8 cellular contexts compared by ENCODE assay signal in the genomic region with DNA sequence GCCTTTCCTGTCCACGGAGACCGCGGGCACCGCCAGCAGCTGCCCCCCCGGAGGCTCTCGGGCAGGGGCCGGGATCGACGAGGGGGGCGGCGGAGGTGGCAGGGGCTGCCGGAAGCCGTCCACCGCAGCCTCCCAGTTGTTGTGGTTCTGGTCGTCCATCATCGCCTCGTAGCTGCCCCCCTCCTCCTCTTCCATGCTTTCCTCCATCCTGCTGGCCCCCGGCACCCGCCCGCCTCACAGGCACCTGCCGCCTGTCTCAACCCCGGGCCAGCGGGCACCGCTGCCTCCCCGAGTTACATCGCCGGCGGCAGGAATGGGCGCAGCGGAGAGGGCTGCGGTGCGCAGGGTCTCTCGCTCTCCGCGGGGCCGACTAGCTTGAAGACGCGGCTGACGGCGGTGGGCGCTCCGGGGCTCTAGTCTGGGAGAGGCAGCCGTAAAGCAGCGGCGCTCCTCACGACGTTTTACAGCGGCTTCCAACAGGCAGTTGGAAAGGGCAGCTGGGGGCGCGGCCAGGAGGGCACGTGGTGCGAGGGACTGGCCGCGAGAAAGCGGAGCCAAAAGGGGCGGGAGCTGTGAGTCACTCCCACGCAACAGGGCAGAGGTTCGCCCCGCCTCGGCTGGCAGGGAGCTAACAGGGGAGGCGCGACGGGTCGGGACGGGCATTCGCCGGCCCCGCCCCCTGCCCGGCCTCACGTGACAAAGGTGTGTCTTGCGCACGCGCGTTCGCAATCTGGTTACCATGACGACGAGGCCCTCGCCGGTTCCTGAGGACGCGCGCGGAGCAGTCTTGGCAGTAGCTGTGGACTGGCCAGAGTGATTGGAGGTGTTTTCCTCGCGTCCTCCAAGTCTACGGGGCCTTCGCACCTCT. TPM values are rescaled to one million over a fixed set of nuclear protein-coding genes. Genes with fewer than 3 reads are reported as not detected.
A peak's percentile ranks its signal among the peaks of the same experiment; 100 is the strongest.
DNase-seq lines count a peak whose midpoint lies in the region; ATAC-seq, FAIRE-seq and TF ChIP-seq lines count a peak whose summit lies in the region.

A gene (minus strand): TSS at position 415 of the 868 bp plus-strand sequence. CDS start 208 bp downstream, at position 207.

- peaks cover 0 to 2% of the 10 kb centered on the region in 2 donors for H3K36me3 Mint-ChIP-seq in activated T-cell treated with anti-CD3 and anti-CD28 coated beads, Interleukin-2, amount 50 U/mL, for 72 hours (ENCODE audit: insufficient read depth in 2 of 2)

- intact Hi-C loops in esophagus squamous epithelium (cut with DNase I), result no loop called here

- peaks cover 6% of the 10 kb centered on the region for H3K27me3 Mint-ChIP-seq in activated T-cell treated with anti-CD3 and anti-CD28 coated beads, Interleukin-2, amount 50 U/mL, for 72 hours (ENCODE audit: low read depth)

- H3K27me3 ChIP-seq in esophagus squamous epithelium, result no peaks in the 10 kb centered on the region

- peak; percentile 92 for DNase-seq in DMS79 (lab: John Stamatoyannopoulos, UW)
- peak; percentile 99 for DNase-seq in RCC 7860 (ENCODE audit: low spot score)
- peak; percentile 99 to 100 for DNase-seq in activated T-cell treated with anti-CD3 and anti-CD28 coated beads, Interleukin-2, amount 50 U/mL, for 72 hours
- peak; percentile 98 for DNase-seq in esophagus squamous epithelium (lab: John Stamatoyannopoulos, UW)
- DNase-seq in myocyte (ENCODE audit: low read depth), result peak; percentile 100
- DNase-seq in stimulated activated CD8-positive, alpha-beta memory T cell treated with anti-CD3 and anti-CD28 coated beads, Interleukin-7, amount 100 ng/mL, for 48 hours (ENCODE audit: extremely low read depth in 1 of 2, low read depth in 1 of 2), result peak; percentile 99

- peak within 1 kb of the TSS; percentile 79 for H3K27ac ChIP-seq in KOPT-K1 (ENCODE audit: low read depth, low read length, poor library complexity, severe bottlenecking)
- H3K27ac ChIP-seq in esophagus squamous epithelium, result peak within 1 kb of the TSS; percentile 90 to 94 (median 92)

- peak in 2 of 4 donors; percentile 64 to 90 for TF ChIP-seq POLR2A in esophagus squamous epithelium (IDR thresholded peaks at IDR 0.05)

- peak; percentile 95 for ATAC-seq in GM21786 (IDR thresholded peaks at IDR 0.05; ENCODE audit: unreplicated experiment)
- peak; percentile 97 for ATAC-seq in activated T-cell treated with anti-CD3 and anti-CD28 coated beads, Interleukin-2, amount 50 U/mL, for 72 hours (replicated peaks in 1 of 2)

- peaks cover 5 to 39% (median 18%) of the 10 kb centered on the region in 3 donors for H3K4me1 ChIP-seq in esophagus squamous epithelium

- TF ChIP-seq CTCF in esophagus squamous epithelium (IDR thresholded peaks at IDR 0.05), result peak in 1 of 6 experiments; percentile 5

- peak within 1 kb of the TSS; percentile 85 to 96 for H3K4me3 Mint-ChIP-seq in activated T-cell treated with anti-CD3 and anti-CD28 coated beads, Interleukin-2, amount 50 U/mL, for 72 hours

- H3K36me3 ChIP-seq in KOPT-K1 (ENCODE audit: insufficient read depth, low read length) (no peaks in the 10 kb centered on the region), esophagus squamous epithelium (no peaks in the 10 kb centered on the region)

- H3K9me3 Mint-ChIP-seq in activated T-cell treated with anti-CD3 and anti-CD28 coated beads, Interleukin-2, amount 50 U/mL, for 72 hours, result no peaks in the 10 kb centered on the region

- 0 to 1% methylated on average over 1 to 33 of the region's 87 CpGs for WGBS in esophagus squamous epithelium, 2 donors

- H3K9me3 ChIP-seq in KOPT-K1 (ENCODE audit: insufficient read depth, low read length, poor library complexity, severe bottlenecking) (no peaks in the 10 kb centered on the region), esophagus squamous epithelium (no peaks in the 10 kb centered on the region)

- peak within 1 kb of the TSS; percentile 88 for H3K27ac Mint-ChIP-seq in activated T-cell treated with anti-CD3 and anti-CD28 coated beads, Interleukin-2, amount 50 U/mL, for 72 hours

- peaks cover 27% of the 10 kb centered on the region for H3K4me1 Mint-ChIP-seq in activated T-cell treated with anti-CD3 and anti-CD28 coated beads, Interleukin-2, amount 50 U/mL, for 72 hours (ENCODE audit: low read depth)

- H3K4me3 ChIP-seq in esophagus squamous epithelium, result peak within 1 kb of the TSS; percentile 77 to 99 (median 96)

- FAIRE-seq in RCC 7860 (lab: Jason Lieb, UNC), result peak; percentile 86

RNA-seq across cellular contexts. Expression of the gene that starts here (rescaled TPM):
- total RNA-seq in activated T-cell treated with anti-CD3 and anti-CD28 coated beads, Interleukin-2, amount 50 U/mL, for 72 hours, result 10 to 100 TPM; 26.1 to 29.8 TPM
- total RNA-seq in esophagus squamous epithelium, result 10 to 100 TPM; 23.7 to 36.6 (median 31.4) TPM
- 32.3 and 42.4 TPM in 2 replicates for total RNA-seq in myocyte
- 15.6 TPM for polyA plus RNA-seq in myocyte (2012)

Comparison
In these comparisons a context has a peak if more than half of its experiments do, and no peak if none do; other contexts are left out.
1. Peak in every context shown above with its lines: DNase-seq, ATAC-seq, H3K4me3 ChIP-seq and H3K27ac ChIP-seq.